ENCODE assay signal across 8 cellular contexts in the genomic region with DNA sequence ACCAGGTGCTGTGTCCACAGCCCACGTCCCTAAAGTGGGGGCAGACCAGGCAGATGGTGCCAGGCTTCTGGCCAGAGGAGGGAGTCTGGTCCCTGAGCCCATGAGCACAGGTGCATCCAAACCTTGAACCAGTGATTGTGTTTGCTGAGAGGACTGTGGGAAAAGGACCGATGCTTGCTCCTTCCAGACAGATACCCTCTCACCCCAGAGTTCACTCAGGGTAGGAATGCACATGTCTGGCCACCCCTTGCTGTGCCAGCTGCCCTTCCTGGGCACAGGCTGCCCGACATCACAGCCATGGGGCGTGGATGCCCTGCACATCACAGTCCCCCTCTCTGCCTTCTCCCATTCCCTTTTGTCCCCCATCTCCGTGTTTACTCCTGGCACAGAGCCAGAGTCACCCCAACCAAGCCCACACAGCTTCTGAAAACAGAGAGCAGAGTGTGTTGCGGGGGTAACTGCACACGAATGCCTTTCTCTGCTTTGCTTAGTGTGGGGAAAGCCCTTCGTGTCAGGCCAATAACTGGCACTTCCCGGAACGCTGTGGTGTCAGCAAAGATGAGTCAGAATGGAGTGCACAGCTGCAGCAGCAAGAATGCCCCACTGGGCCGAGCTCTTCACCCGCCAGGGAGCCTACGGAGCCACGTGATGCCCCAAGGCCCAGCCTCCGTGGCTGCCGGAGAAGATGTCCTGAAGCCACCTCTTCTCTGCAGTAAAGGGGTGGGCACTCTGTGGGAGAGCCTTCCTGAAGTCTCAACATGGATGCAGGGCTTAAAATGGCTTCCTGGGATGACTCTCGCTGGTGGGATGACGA. TPM values are rescaled to one million over a fixed set of nuclear protein-coding genes. Genes with fewer than 3 reads are reported as not detected.
DNase-seq lines count a peak whose midpoint lies in the region; ATAC-seq, FAIRE-seq and TF ChIP-seq lines count a peak whose summit lies in the region.

No MANE protein-coding gene starts in this region.

- DNase-seq in Daoy (ENCODE audit: low read depth) = peak; percentile 94
- DNase-seq in KBM-7 = peak; percentile 71
- DNase-seq in T-helper 17 cell = peak; percentile 64 to 76 (median 70)
- DNase-seq in K562 (ENCODE audit: extremely low read depth in 1 of 4, low spot score in 3 of 4) = no peak
- peak; percentile 86 for DNase-seq in kidney epithelial cell (ENCODE audit: low read depth)
- DNase-seq in stimulated activated CD4-positive, alpha-beta T cell treated with anti-CD3 and anti-CD28 coated beads, Interleukin-2, amount 100 ng/mL, for 48 hours = peak; percentile 42 to 47
- DNase-seq in D721Med (ENCODE audit: insufficient read length, low spot score) = no peak

- WGBS in K562 (ENCODE audit: insufficient coverage, low coverage, missing lambda C conversion rate) = 79% methylated on average over 16 of the region's 18 CpGs

- no peak for TF ChIP-seq RAD21 in K562 (CRISPR knock-in tag; conservative IDR thresholded peaks at IDR 0.05 in 1 of 2, IDR thresholded peaks at IDR 0.05 in 1 of 2)

- H3K27me3 ChIP-seq in K562 (ENCODE audit: control insufficient read depth in 2 of 2, insufficient read depth in 2 of 2, low read length in 2 of 2) = no peaks in the 10 kb centered on the region
- H3K27me3 ChIP-seq in kidney epithelial cell (ENCODE audit: control insufficient read depth, insufficient read depth, low read length) = no peaks in the 10 kb centered on the region

- H3K9me3 ChIP-seq in T-helper 17 cell (ENCODE audit: control insufficient read depth, low read length, poor library complexity, severe bottlenecking) (no peaks in the 10 kb centered on the region), K562 (replicated peaks; ENCODE audit: control insufficient read depth, insufficient read depth, low read depth, low read length) (no peaks in the 10 kb centered on the region)

- H3K4me3 Mint-ChIP-seq in T-helper 17 cell = peak overlapping the region; percentile 86

- H3K27ac Mint-ChIP-seq in T-helper 17 cell = peak overlapping the region; percentile 96

- peaks cover 19 to 34% of the 10 kb centered on the region in 2 experiments; a peak in 4 of 5 replicates for H3K4me1 ChIP-seq in K562 (replicated peaks in 1 of 2; ENCODE audit: control insufficient read depth in 2 of 2, insufficient read depth in 2 of 2, low read length in 2 of 2)

- peaks cover 34% of the 10 kb centered on the region for H3K4me1 Mint-ChIP-seq in T-helper 17 cell

- H3K36me3 Mint-ChIP-seq in T-helper 17 cell (ENCODE audit: low read depth) = no peaks in the 10 kb centered on the region

- H4K20me1 ChIP-seq in K562 (replicated peaks; ENCODE audit: control insufficient read depth, insufficient read depth, low read length) = peaks cover 82% of the 10 kb centered on the region

- TF ChIP-seq CTCF in K562 (IDR thresholded peaks at IDR 0.05 in 2 of 3, conservative IDR thresholded peaks at IDR 0.05 in 1 of 3; ENCODE audit: insufficient read depth in 2 of 3, low read depth in 1 of 3, low read length in 3 of 3) (peak in 1 of 3 experiments; percentile 18; a peak in 1 of 6 replicates), kidney epithelial cell (IDR thresholded peaks at IDR 0.05; ENCODE audit: insufficient read depth, low read length, poor library complexity, severe bottlenecking) (peak; percentile 55), D721Med (IDR thresholded peaks at IDR 0.05; ENCODE audit: insufficient read depth, missing control alignments) (no peak)

- H3K27ac ChIP-seq in K562 (ENCODE audit: extremely low read depth, low read depth, low read length) = no peak overlapping the region

- H3K4me2 ChIP-seq in K562 (ENCODE audit: insufficient read depth, low read length) = no peak overlapping the region

- intact Hi-C loops in K562 (cut with micrococcal nuclease) = no loop called here

- no TSS peak for BruUV-seq in K562 (replicated peaks; lab: Mats Ljungman, UMichigan)

- in situ Hi-C loops in KBM-7 (cut with MboI; ENCODE audit: low pct_unique_long_range_greater_than_20kb, low sequenced_read_pairs) = no loop called here
- in situ Hi-C loops in K562 (cut with MboI) = no loop called here

- H2AFZ ChIP-seq in K562 (ENCODE audit: low read depth, low read length) = no peak overlapping the region

- peak overlapping the region in 1 of 2 experiments; percentile 67; a peak in 2 of 4 replicates for H3K9ac ChIP-seq in K562 (ENCODE audit: insufficient read depth in 1 of 2, low read depth in 2 of 2, low read length in 2 of 2)

- H3K9me1 ChIP-seq in K562 (ENCODE audit: control insufficient read depth, insufficient read depth, low read length) = peaks cover 35% of the 10 kb centered on the region

- H3K36me3 ChIP-seq in K562 (ENCODE audit: control insufficient read depth, insufficient read depth, low read length) (peaks cover 59% of the 10 kb centered on the region; the same call in 2 of the 3 replicates), kidney epithelial cell (ENCODE audit: control insufficient read depth, insufficient read depth, low read length) (peaks cover 3% of the 10 kb centered on the region)

- ATAC-seq in GM21526 (IDR thresholded peaks at IDR 0.05; ENCODE audit: low FRiP score, unreplicated experiment) = peak; percentile 80
- peak; percentile 99 for ATAC-seq in T-helper 17 cell
- no peak for ATAC-seq in K562

- CTCF ChIA-PET in K562 (lab: Yijun Ruan, JAX; ENCODE audit: low intra/inter-chr PET ratio) = no interaction called here

- FAIRE-seq in K562 (lab: Jason Lieb, UNC) (no peak), D721Med (lab: Jason Lieb, UNC) (no peak)

- POLR2A ChIA-PET in K562 (lab: Yijun Ruan, JAX) = interaction anchor here (0.6 to 2.7 kb wide), 4 partner anchors 9 to 537 kb away, joined by 3 to 12 read pairs (median 3); no protein-coding TSS in a partner anchor

- peaks cover 92% of the 10 kb centered on the region for H3K79me2 ChIP-seq in K562 (ENCODE audit: control insufficient read depth, insufficient read depth, low read length)

- no peak for TF ChIP-seq POLR2A in K562 (conservative IDR thresholded peaks at IDR 0.05)

- H3K27me3 Mint-ChIP-seq in T-helper 17 cell = no peaks in the 10 kb centered on the region

- no peak for TF ChIP-seq EP300 in K562 (IDR thresholded peaks at IDR 0.05; ENCODE audit: low read length)

- no peak overlapping the region for H3K4me3 ChIP-seq in K562
- no peak overlapping the region for H3K4me3 ChIP-seq in kidney epithelial cell (ENCODE audit: low read depth, low read length)

TF ChIP-seq in K562, 482 proteins besides CTCF, POLR2A, EP300 and RAD21 (continues in another document):
- TF ChIP-seq SAFB (IDR thresholded peaks at IDR 0.05; ENCODE audit: borderline replicate concordance, low read depth, low read length) = no peak
- no peak for TF ChIP-seq SAP30 (IDR thresholded peaks at IDR 0.05; ENCODE audit: borderline replicate concordance, insufficient read depth, low read depth, low read length, poor library complexity, severe bottlenecking)
- TF ChIP-seq SUPT5H (IDR thresholded peaks at IDR 0.05) = 0 out of 2 replicates have a peak, but pooled peaks have one; percentile 16
- no peak for TF ChIP-seq NFATC3 (IDR thresholded peaks at IDR 0.05)

RNA-seq across cellular contexts. Expression of gene CARS1, which starts 7.6 kb away (rescaled TPM):
- 36.6 and 42.6 TPM in 2 replicates for total RNA-seq in Daoy (2014; rRNA removed; shearing (Covaris generic))
- total RNA-seq in T-helper 17 cell (10 to 100 TPM; 41.4 to 52.0 TPM), K562 (2014; rRNA removed) (73.6 and 77.3 TPM in 2 replicates), K562 (2014; rRNA removed; fragmentation: Illumina TruSeq; extraction: Trizol) (52.3 and 57.4 TPM in 2 replicates), K562 (2015; rRNA removed; fragmentation: Illumina TruSeq; extraction: Trizol) (27.0 and 31.5 TPM in 2 replicates), K562 (2021) (76.1 and 90.2 TPM in 2 replicates), kidney epithelial cell (92.1 and 98.3 TPM in 2 replicates)
- total RNA-seq in K562 (2011; cell fraction: chromatin; rRNA removed; ENCODE audit: low replicate concordance) = 298 and 329 TPM in 2 replicates
- total RNA-seq in K562 (2011; cell fraction: nucleolus; rRNA removed) = 156 and 161 TPM in 2 replicates
- total RNA-seq in K562 (2011; cell fraction: nucleoplasm; rRNA removed) = 164 and 168 TPM in 2 replicates
- polyA plus RNA-seq in K562 (2011; rRNA removed) (87.9 and 93.0 TPM in 2 replicates), K562 (2014; fragmentation: Illumina TruSeq; extraction: Trizol) (80.1 and 90.0 TPM in 2 replicates), K562 (2014; fragmentation: Nextera tagmentation; extraction: Ambion mirVana) (10 to 100 TPM; 14.4 to 28.4 TPM), K562 (2014; rRNA removed) (94.0 and 106 TPM in 2 replicates)
- polyA plus RNA-seq in K562 (2011; cell fraction: cytosol; rRNA removed) = 38.4 and 53.6 TPM in 2 replicates
- 222 and 259 TPM in 2 replicates for polyA plus RNA-seq in K562 (2011; cell fraction: nucleus; rRNA removed)
- polyA plus RNA-seq in K562 (2012) = 42.8 and 175 TPM in 2 replicates
- 60.4 and 65.4 TPM in 2 replicates for polyA minus RNA-seq in K562 (2011; rRNA and poly(A)+ RNA removed)
- 27.4 and 51.4 TPM in 2 replicates for polyA minus RNA-seq in K562 (2011; cell fraction: cytosol; rRNA and poly(A)+ RNA removed)
- 66.9 and 96.7 TPM in 2 replicates for polyA minus RNA-seq in K562 (2011; cell fraction: nucleus; rRNA and poly(A)+ RNA removed)

RNA-seq across cellular contexts. Expression of gene NAP1L4, which starts 57.5 kb away (rescaled TPM):
- 79.1 and 88.6 TPM in 2 replicates for total RNA-seq in Daoy (2014; rRNA removed; shearing (Covaris generic))
- total RNA-seq in T-helper 17 cell (100 to 1,000 TPM; 229 to 275 TPM), K562 (2014; rRNA removed) (217 and 237 TPM in 2 replicates), K562 (2014; rRNA removed; fragmentation: Illumina TruSeq; extraction: Trizol) (179 and 210 TPM in 2 replicates), K562 (2015; rRNA removed; fragmentation: Illumina TruSeq; extraction: Trizol) (145 and 153 TPM in 2 replicates), K562 (2021) (167 and 180 TPM in 2 replicates), kidney epithelial cell (109 and 121 TPM in 2 replicates)
- total RNA-seq in K562 (2011; cell fraction: chromatin; rRNA removed; ENCODE audit: low replicate concordance) = 200 and 559 TPM in 2 replicates
- total RNA-seq in K562 (2011; cell fraction: nucleolus; rRNA removed) = 89.9 and 105 TPM in 2 replicates
- 185 and 193 TPM in 2 replicates for total RNA-seq in K562 (2011; cell fraction: nucleoplasm; rRNA removed)
- polyA plus RNA-seq in K562 (2011; rRNA removed) (145 and 176 TPM in 2 replicates), K562 (2014; fragmentation: Illumina TruSeq; extraction: Trizol) (154 and 184 TPM in 2 replicates), K562 (2014; fragmentation: Nextera tagmentation; extraction: Ambion mirVana) (10 to 100 TPM; 34.1 to 50.7 TPM), K562 (2014; rRNA removed) (221 and 244 TPM in 2 replicates)
- polyA plus RNA-seq in K562 (2011; cell fraction: cytosol; rRNA removed) = 72.7 and 90.0 TPM in 2 replicates
- 166 and 223 TPM in 2 replicates for polyA plus RNA-seq in K562 (2011; cell fraction: nucleus; rRNA removed)
- 103 and 135 TPM in 2 replicates for polyA plus RNA-seq in K562 (2012)
- polyA minus RNA-seq in K562 (2011; rRNA and poly(A)+ RNA removed) = 207 and 232 TPM in 2 replicates
- polyA minus RNA-seq in K562 (2011; cell fraction: cytosol; rRNA and poly(A)+ RNA removed) = 66.1 and 67.2 TPM in 2 replicates
- 76.3 and 166 TPM in 2 replicates for polyA minus RNA-seq in K562 (2011; cell fraction: nucleus; rRNA and poly(A)+ RNA removed)

Comparison
In these comparisons a context has a peak if more than half of its experiments do, and no peak if none do; other contexts are left out.
1. DNase-seq: peak in Daoy (single experiment), KBM-7 (single experiment), T-helper 17 cell (3 of 3), kidney epithelial cell (single experiment) and stimulated activated CD4-positive, alpha-beta T cell treated with anti-CD3 and anti-CD28 coated beads, Interleukin-2, amount 100 ng/mL, for 48 hours (2 of 2); none in K562 (0 of 4) and D721Med (single experiment).